ENCODE assay signal across 9 cellular contexts in genomic region chr17:8109669-8110455, GRCh38. TPM values are rescaled to one million over a fixed set of nuclear protein-coding genes. Genes with fewer than 3 reads are reported as not detected.
DNase-seq lines count a peak whose midpoint lies in the region; ATAC-seq and TF ChIP-seq lines count a peak whose summit lies in the region.
"Had no signal": no experiment of that assay in that cellular context is flagged by ENCODE, and none has a peak within 500 bp of the region (broad histone marks: within the 10 kb centered on the region; RNA-seq: fewer than 3 reads in every experiment).

No MANE protein-coding gene starts in this region.

- H3K36me3 Mint-ChIP-seq in glutamatergic neuron (ENCODE audit: unreplicated experiment), result no peaks in the 10 kb centered on the region

- peak overlapping the region; percentile 20 for H3K4me3 ChIP-seq in retinal pigment epithelial cell (ENCODE audit: low read length)

- peaks cover 35% of the 10 kb centered on the region for H3K27me3 Mint-ChIP-seq in glutamatergic neuron (ENCODE audit: unreplicated experiment)

- H3K4me3 Mint-ChIP-seq in glutamatergic neuron (ENCODE audit: unreplicated experiment), result peak overlapping the region; percentile 65

- H3K9me3 Mint-ChIP-seq in glutamatergic neuron (ENCODE audit: unreplicated experiment), result peaks cover 2% of the 10 kb centered on the region

- no peak overlapping the region for H3K27ac Mint-ChIP-seq in glutamatergic neuron (ENCODE audit: unreplicated experiment)

- ATAC-seq in HG03439 (IDR thresholded peaks at IDR 0.05; ENCODE audit: unreplicated experiment) (no peak), HG03196 (IDR thresholded peaks at IDR 0.05; ENCODE audit: unreplicated experiment) (no peak)

- peak; percentile 39 for DNase-seq in NCI-H510A treated with DMSO at 0.1 percent for 48 hours (lab: John Stamatoyannopoulos, UW)
- DNase-seq in NCI-H510A (lab: John Stamatoyannopoulos, UW), result no peak
- peak; percentile 42 for DNase-seq in OCI-M1 (lab: John Stamatoyannopoulos, UW)
- DNase-seq in activated gamma-delta T cell (lab: John Stamatoyannopoulos, UW), result peak; percentile 54
- peak; percentile 72 for DNase-seq in glutamatergic neuron
- DNase-seq in retinal pigment epithelial cell (ENCODE audit: low read depth), result no peak

- peak; percentile 93 for TF ChIP-seq CTCF in glutamatergic neuron (IDR thresholded peaks at IDR 0.05; ENCODE audit: partially characterized antibody, unreplicated experiment)
- peak; percentile 83 for TF ChIP-seq CTCF in retinal pigment epithelial cell (conservative IDR thresholded peaks at IDR 0.05; ENCODE audit: low read depth, low read length)

- H3K4me1 Mint-ChIP-seq in glutamatergic neuron (ENCODE audit: low read depth, unreplicated experiment), result no peaks in the 10 kb centered on the region

RNA-seq across cellular contexts. Expression of gene ALOXE3, which starts 8.5 kb away (rescaled TPM):
- not detected for total RNA-seq in glutamatergic neuron (ENCODE audit: unreplicated experiment)

RNA-seq across cellular contexts. Expression of gene HES7, which starts 14.0 kb away (rescaled TPM):
- total RNA-seq in glutamatergic neuron (ENCODE audit: unreplicated experiment), result 2.2 TPM
- total RNA-seq: lower leg skin had no signal

RNA-seq across cellular contexts. Expression of gene ALOX12B, which starts 22.3 kb away (rescaled TPM):
- not detected for total RNA-seq in glutamatergic neuron (ENCODE audit: unreplicated experiment)

RNA-seq across cellular contexts. Expression of gene PER1, which starts 42.3 kb away (rescaled TPM):
- 64.6 TPM for total RNA-seq in glutamatergic neuron (ENCODE audit: unreplicated experiment)

RNA-seq across cellular contexts. Expression of gene VAMP2, which starts 52.9 kb away (rescaled TPM):
- 117 TPM for total RNA-seq in glutamatergic neuron (ENCODE audit: unreplicated experiment)

Comparison
In these comparisons a context has a peak if more than half of its experiments do, and no peak if none do; other contexts are left out.
1. DNase-seq: peak in NCI-H510A treated with DMSO at 0.1 percent for 48 hours (single experiment), OCI-M1 (single experiment), activated gamma-delta T cell (single experiment) and glutamatergic neuron (single experiment); none in NCI-H510A (single experiment) and retinal pigment epithelial cell (single experiment).